ENCODE assay signal across 8 cellular contexts in genomic region chr7:99438573-99439480, GRCh38. TPM values are rescaled to one million over a fixed set of nuclear protein-coding genes. Genes with fewer than 3 reads are reported as not detected.
DNase-seq lines count a peak whose midpoint lies in the region; ATAC-seq and TF ChIP-seq lines count a peak whose summit lies in the region.

Gene CPSF4 (plus strand): TSS chr7:99438943. CDS start chr7:99439083, 140 bp downstream.
Gene PTCD1 (minus strand): TSS chr7:99438798. CDS start chr7:99435242, 3,556 bp downstream.

- peaks cover 17% of the 10 kb centered on the region for H3K4me1 ChIP-seq in CD4-positive, alpha-beta memory T cell (ENCODE audit: insufficient read depth, low read length)
- H3K4me1 ChIP-seq in ectodermal cell (ENCODE audit: control insufficient read depth, insufficient read depth, low read length) = peaks cover 13% of the 10 kb centered on the region
- H3K4me1 ChIP-seq in lung (ENCODE audit: control insufficient read depth in 2 of 2, insufficient read depth in 2 of 2, low read length in 2 of 2) = peaks cover 9 to 11% of the 10 kb centered on the region in 2 donors

- no peak for TF ChIP-seq CTCF in activated CD8-positive, alpha-beta T cell treated with anti-CD3 and anti-CD28 coated beads for 36 hours (IDR thresholded peaks at IDR 0.05)
- TF ChIP-seq CTCF in lung (IDR thresholded peaks at IDR 0.05; ENCODE audit: control extremely low read depth, extremely low read depth) = peak; percentile 10

- ATAC-seq in GM19452 (IDR thresholded peaks at IDR 0.05; ENCODE audit: unreplicated experiment) (peak; percentile 90), HG03575 (IDR thresholded peaks at IDR 0.05; ENCODE audit: extremely low read depth, insufficient number of reproducible peaks, low FRiP score, unreplicated experiment) (peak; percentile 42), lung (ENCODE audit: insufficient read depth, low FRiP score) (peak; percentile 96)
- peak; percentile 93 for ATAC-seq in activated CD8-positive, alpha-beta T cell treated with anti-CD3 and anti-CD28 coated beads for 36 hours

- H3K9me3 ChIP-seq in CD4-positive, alpha-beta memory T cell (ENCODE audit: control insufficient read depth in 1 of 2, low read length in 2 of 2) = no peaks in the 10 kb centered on the region
- no peaks in the 10 kb centered on the region for H3K9me3 ChIP-seq in ectodermal cell (ENCODE audit: control insufficient read depth, low read length)
- H3K9me3 ChIP-seq in lung (ENCODE audit: control insufficient read depth in 2 of 2, insufficient read depth in 1 of 2, low read length in 1 of 2) = no peaks in the 10 kb centered on the region

- H3K4me3 ChIP-seq in CD4-positive, alpha-beta memory T cell (ENCODE audit: low read length in 2 of 2) = peak within 1 kb of the TSS; percentile 77 to 93
- H3K4me3 ChIP-seq in ectodermal cell (ENCODE audit: insufficient read depth, low read depth, low read length) = peak within 1 kb of the TSS; percentile 91
- H3K4me3 ChIP-seq in lung = peak within 1 kb of the TSS; percentile 72

- H3K27ac Mint-ChIP-seq in CD4-positive, alpha-beta memory T cell = peak within 1 kb of the TSS; percentile 91 to 96 (median 95)
- H3K27ac Mint-ChIP-seq in activated CD8-positive, alpha-beta T cell treated with anti-CD3 and anti-CD28 coated beads for 36 hours = peak within 1 kb of the TSS; percentile 97

- no peaks in the 10 kb centered on the region for H3K27me3 ChIP-seq in CD4-positive, alpha-beta memory T cell (ENCODE audit: insufficient read depth, low read length)
- H3K27me3 ChIP-seq in ectodermal cell (ENCODE audit: control insufficient read depth, insufficient read depth, low read length, poor library complexity, severe bottlenecking) (no peaks in the 10 kb centered on the region), lung (ENCODE audit: control insufficient read depth, insufficient read depth) (no peaks in the 10 kb centered on the region)

- H3K36me3 Mint-ChIP-seq in CD4-positive, alpha-beta memory T cell = peaks cover 0 to 26% of the 10 kb centered on the region in 2 donors
- H3K36me3 Mint-ChIP-seq in activated CD8-positive, alpha-beta T cell treated with anti-CD3 and anti-CD28 coated beads for 36 hours (ENCODE audit: low read depth) = peaks cover 27% of the 10 kb centered on the region

- WGBS in ectodermal cell, 2 experiments = 0% methylated on average over 89 of the region's 89 CpGs
- WGBS in lung, 2 donors = 0 to 1% methylated on average over 80 to 89 of the region's 89 CpGs

- CTCF ChIA-PET in CD4-positive, alpha-beta memory T cell (lab: Charles Lee; ENCODE audit: partially characterized antibody) = interaction anchor here (0.8 to 1.5 kb wide), 3 partner anchors 25 to 30 kb away, joined by 4 to 6 read pairs (median 5); partner anchors contain the start of genes ATP5MF, BUD31 and PDAP1
- CTCF ChIA-PET in activated CD8-positive, alpha-beta T cell treated with anti-CD3 and anti-CD28 coated beads for 36 hours (lab: Charles Lee) = interaction anchor here (1.0 kb wide), 1 partner anchor 23 kb away, joined by 4 read pairs; no protein-coding TSS in a partner anchor

- H3K27me3 Mint-ChIP-seq in CD4-positive, alpha-beta memory T cell = no peaks in the 10 kb centered on the region
- no peaks in the 10 kb centered on the region for H3K27me3 Mint-ChIP-seq in activated CD8-positive, alpha-beta T cell treated with anti-CD3 and anti-CD28 coated beads for 36 hours

- no peaks in the 10 kb centered on the region for H3K9me3 Mint-ChIP-seq in CD4-positive, alpha-beta memory T cell
- H3K9me3 Mint-ChIP-seq in activated CD8-positive, alpha-beta T cell treated with anti-CD3 and anti-CD28 coated beads for 36 hours = no peaks in the 10 kb centered on the region

- POLR2A ChIA-PET in CD4-positive, alpha-beta memory T cell (lab: Charles Lee; ENCODE audit: partially characterized antibody) = interaction anchor here (0.7 to 3.1 kb wide), 14 partner anchors 9 to 120 kb away, joined by 3 to 25 read pairs (median 4); partner anchors contain the start of genes ATP5MF, BUD31, PDAP1 and ZKSCAN5
- POLR2A ChIA-PET in activated CD8-positive, alpha-beta T cell treated with anti-CD3 and anti-CD28 coated beads for 36 hours (lab: Charles Lee) = interaction anchor here (0.7 to 3.4 kb wide), 8 partner anchors 14 to 128 kb away, joined by 3 to 20 read pairs (median 4); partner anchors contain the start of genes ATP5MF, BUD31 and PDAP1

- intact Hi-C loops in CD4-positive, alpha-beta memory T cell (cut with micrococcal nuclease) = loop anchor here (1.0 to 2.0 kb wide), 4 partner anchors 30 to 65 kb away; partner anchors contain the start of genes ARPC1B, ZKSCAN5 and ZNF789
- intact Hi-C loops in activated CD8-positive, alpha-beta T cell treated with anti-CD3 and anti-CD28 coated beads for 36 hours (cut with micrococcal nuclease) = no loop called here

- DNase-seq in CD4-positive, alpha-beta memory T cell = peak; percentile 84 to 87 (median 84)
- DNase-seq in NCI-H82 (lab: John Stamatoyannopoulos, UW) (peak; percentile 95), lung (ENCODE audit: low spot score) (peak; percentile 95)
- peak; percentile 94 for DNase-seq in activated CD8-positive, alpha-beta T cell treated with anti-CD3 and anti-CD28 coated beads for 36 hours
- DNase-seq in stimulated activated CD4-positive, alpha-beta T cell treated with anti-CD3 and anti-CD28 coated beads, TNF-alpha, amount 100 ng/mL, for 24 hours (ENCODE audit: low read depth in 3 of 3) = peak; percentile 87 to 94 (median 90)

- H3K27ac ChIP-seq in CD4-positive, alpha-beta memory T cell (ENCODE audit: low read depth, low read length) = peak within 1 kb of the TSS; percentile 61
- H3K27ac ChIP-seq in ectodermal cell (ENCODE audit: insufficient read depth, low read depth, low read length, poor library complexity, severe bottlenecking) (peak within 1 kb of the TSS; percentile 86), lung (ENCODE audit: low read depth in 1 of 2, low read length in 1 of 2) (peak within 1 kb of the TSS; percentile 85 to 89)

- H3K4me1 Mint-ChIP-seq in CD4-positive, alpha-beta memory T cell = peaks cover 15 to 40% (median 30%) of the 10 kb centered on the region in 4 donors
- H3K4me1 Mint-ChIP-seq in activated CD8-positive, alpha-beta T cell treated with anti-CD3 and anti-CD28 coated beads for 36 hours (ENCODE audit: low read depth) = peaks cover 26% of the 10 kb centered on the region

- H3K4me3 Mint-ChIP-seq in CD4-positive, alpha-beta memory T cell = peak within 1 kb of the TSS; percentile 95 to 98 (median 97)
- H3K4me3 Mint-ChIP-seq in activated CD8-positive, alpha-beta T cell treated with anti-CD3 and anti-CD28 coated beads for 36 hours = peak within 1 kb of the TSS; percentile 97

- H3K36me3 ChIP-seq in CD4-positive, alpha-beta memory T cell (ENCODE audit: insufficient read depth, low read length) = no peaks in the 10 kb centered on the region
- H3K36me3 ChIP-seq in ectodermal cell (ENCODE audit: control insufficient read depth, insufficient read depth, low read length) (peaks cover 25% of the 10 kb centered on the region), lung (ENCODE audit: control insufficient read depth in 2 of 2, insufficient read depth in 2 of 2, low read length in 2 of 2) (peaks cover 0 to 11% of the 10 kb centered on the region in 2 donors)

RNA-seq across cellular contexts. Expression of gene CPSF4, which starts in this region (rescaled TPM):
- 10 to 100 TPM; 49.2 to 54.7 TPM for total RNA-seq in CD4-positive, alpha-beta memory T cell
- 10 to 100 TPM; 21.9 to 26.8 TPM for polyA plus RNA-seq in CD4-positive, alpha-beta memory T cell
- 10 to 100 TPM; 62.3 to 64.6 TPM for total RNA-seq in activated CD8-positive, alpha-beta T cell treated with anti-CD3 and anti-CD28 coated beads for 36 hours
- 94.1 TPM for polyA plus RNA-seq in ectodermal cell (2013, experiment 1 of 4)
- 94.8 TPM for polyA plus RNA-seq in ectodermal cell (2013, experiment 2 of 4)
- polyA plus RNA-seq in ectodermal cell (2013, experiment 3 of 4) = 85.4 TPM
- 95.3 TPM for polyA plus RNA-seq in ectodermal cell (2013, experiment 4 of 4)
- 10 to 100 TPM; 18.3 to 36.8 TPM for total RNA-seq in lung
- 10 to 100 TPM; 26.1 to 29.3 TPM for polyA plus RNA-seq in lung

RNA-seq across cellular contexts. Expression of gene PTCD1, which starts in this region (rescaled TPM):
- 1 to 10 TPM; 7.4 to 7.7 TPM for total RNA-seq in CD4-positive, alpha-beta memory T cell
- polyA plus RNA-seq in CD4-positive, alpha-beta memory T cell = 1 to 10 TPM in 1 of 2 donors, under 1 TPM in 1; 1.00 to 4.0 TPM
- total RNA-seq in activated CD8-positive, alpha-beta T cell treated with anti-CD3 and anti-CD28 coated beads for 36 hours = 1 to 10 TPM; 7.2 to 8.2 TPM
- polyA plus RNA-seq in ectodermal cell (2013, experiment 1 of 4) = 7.7 TPM
- 11.2 TPM for polyA plus RNA-seq in ectodermal cell (2013, experiment 2 of 4)
- 5.2 TPM for polyA plus RNA-seq in ectodermal cell (2013, experiment 3 of 4)
- polyA plus RNA-seq in ectodermal cell (2013, experiment 4 of 4) = 5.3 TPM
- total RNA-seq in lung = 1 to 10 TPM; 4.5 to 6.8 TPM
- polyA plus RNA-seq in lung = 1 to 10 TPM; 2.8 to 3.4 TPM

Comparison
In these comparisons a context has a peak if more than half of its experiments do, and no peak if none do; other contexts are left out.
1. Peak in every context shown above with its lines: DNase-seq, ATAC-seq, H3K4me3 ChIP-seq and H3K27ac ChIP-seq.
2. ATAC-seq: peak in every context shown above with its lines; median percentile 96 in lung; 93 in activated CD8-positive, alpha-beta T cell treated with anti-CD3 and anti-CD28 coated beads for 36 hours; 90 in GM19452; 42 in HG03575.